Comparison of ENCODE assay signal across 8 cellular contexts in genomic region chr11:63681208-63682044, GRCh38. TPM values are rescaled to one million over a fixed set of nuclear protein-coding genes. Genes with fewer than 3 reads are reported as not detected.
DNase-seq lines count a peak whose midpoint lies in the region; ATAC-seq and TF ChIP-seq lines count a peak whose summit lies in the region.

TSS of gene RTN3 (plus strand) at chr11:63681500. CDS start at chr11:63681637, 137 bp downstream.

- 1% methylated on average over 24 of the region's 81 CpGs; no CpG with 5 or more reads in 1 of the 2 experiments for WGBS in IMR-90 (ENCODE audit: extremely low coverage in 2 of 2, insufficient read length in 1 of 2), 2 experiments

- H2BK120ac ChIP-seq in IMR-90 (ENCODE audit: low read depth, low read length): peak within 1 kb of the TSS; percentile 28

- peak; percentile 92 for TF ChIP-seq POLR2A in IMR-90 (IDR thresholded peaks at IDR 0.05; ENCODE audit: low read depth, low read length)

- H2AFZ ChIP-seq in IMR-90 (replicated peaks; ENCODE audit: low read length, poor library complexity): peak within 1 kb of the TSS; percentile 97

- dilution Hi-C loops in IMR-90 (cut with HindIII; ENCODE audit: low sequenced_read_pairs, unreplicated experiment): no loop called here

- no peak within 1 kb of the TSS for H2BK15ac ChIP-seq in IMR-90 (ENCODE audit: low read depth, low read length)

- DNase-seq in DMS 273 (lab: John Stamatoyannopoulos, UW; ENCODE audit: unreplicated experiment) (peak; percentile 98), IMR-90 (peak; percentile 98), OCI-M1 (lab: John Stamatoyannopoulos, UW) (peak; percentile 99), activated T-cell treated with anti-CD3 and anti-CD28 coated beads for 24 hours (ENCODE audit: low read depth) (peak; percentile 98), epithelial cell of esophagus (ENCODE audit: low read depth) (peak; percentile 98)
- DNase-seq in stimulated activated CD8-positive, alpha-beta memory T cell treated with anti-CD3 and anti-CD28 coated beads, Interleukin-4, amount 100 ng/mL, for 1 hour (ENCODE audit: low read depth in 2 of 2, low spot score in 1 of 2): peak; percentile 92 to 97

- H3K4me2 ChIP-seq in IMR-90 (ENCODE audit: low read depth, low read length): peak within 1 kb of the TSS; percentile 94

- POLR2A ChIA-PET in IMR-90 (lab: Charles Lee; ENCODE audit: unreplicated experiment): interaction anchor here (0.5 to 0.7 kb wide), 2 partner anchors 13 to 87 kb away, joined by 3 read pairs; partner anchors contain the start of gene ZFTA

- no TSS peak for BruUV-seq in IMR-90 (replicated peaks; lab: Mats Ljungman, UMichigan)

- H3K4me3 ChIP-seq in IMR-90 (ENCODE audit: insufficient read depth, low read depth, low read length): peak within 1 kb of the TSS; percentile 87
- peak within 1 kb of the TSS; percentile 84 for H3K4me3 ChIP-seq in epithelial cell of esophagus (ENCODE audit: low read length)
- H3K4me3 ChIP-seq in mononuclear cell (ENCODE audit: low read length): peak within 1 kb of the TSS; percentile 93

- H2AK5ac ChIP-seq in IMR-90 (ENCODE audit: low read depth, low read length): peak within 1 kb of the TSS; percentile 66

- peak within 1 kb of the TSS; percentile 85 for H2AK9ac ChIP-seq in IMR-90 (replicated peaks; ENCODE audit: low read depth, low read length, poor library complexity)

- peak within 1 kb of the TSS; percentile 63 for H3K9ac ChIP-seq in IMR-90 (ENCODE audit: low read depth, low read length)

- H3K4ac ChIP-seq in IMR-90 (ENCODE audit: low read depth, low read length): peak within 1 kb of the TSS; percentile 41

- peak within 1 kb of the TSS; percentile 46 for H4K91ac ChIP-seq in IMR-90 (ENCODE audit: insufficient read depth, low read depth, low read length)

- H3K27me3 ChIP-seq in IMR-90 (ENCODE audit: control insufficient read depth, insufficient read depth, low read length) (no peaks in the 10 kb centered on the region), mononuclear cell (ENCODE audit: insufficient read depth, low read length) (no peaks in the 10 kb centered on the region)

- TF ChIP-seq CTCF in IMR-90 (conservative IDR thresholded peaks at IDR 0.05; ENCODE audit: low read depth, low read length) (0 out of 2 replicates have a peak, but pooled peaks have one; percentile 9), epithelial cell of esophagus (IDR thresholded peaks at IDR 0.05; ENCODE audit: insufficient read depth, low read depth, low read length, missing control alignments) (no peak)

- no peak; the same call in 1 of the 2 replicates for TF ChIP-seq RAD21 in IMR-90 (IDR thresholded peaks at IDR 0.05; ENCODE audit: low read length)

- H3K79me1 ChIP-seq in IMR-90 (ENCODE audit: low read depth in 1 of 2, low read length in 2 of 2): peaks cover 13 to 39% of the 10 kb centered on the region in 2 experiments; a peak in 3 of 4 replicates

- peaks cover under 1% of the 10 kb centered on the region for H3K4me1 ChIP-seq in IMR-90 (ENCODE audit: control insufficient read depth, insufficient read depth, low read length)
- H3K4me1 ChIP-seq in mononuclear cell (ENCODE audit: insufficient read depth, low read length): peaks cover 51% of the 10 kb centered on the region

- H3K18ac ChIP-seq in IMR-90 (ENCODE audit: low read depth, low read length): peak within 1 kb of the TSS; percentile 16

- H3K56ac ChIP-seq in IMR-90 (ENCODE audit: extremely low read depth, insufficient read depth, low read length): peak within 1 kb of the TSS; percentile 74

- no peaks in the 10 kb centered on the region for H3K36me3 ChIP-seq in IMR-90 (ENCODE audit: control insufficient read depth, insufficient read depth, low read length)

- ATAC-seq in GM21528 (IDR thresholded peaks at IDR 0.05; ENCODE audit: low FRiP score, unreplicated experiment): peak; percentile 79
- ATAC-seq in IMR-90 (ENCODE audit: low read depth): peak; percentile 97

- H3K9me3 ChIP-seq in IMR-90 (ENCODE audit: control insufficient read depth, insufficient read depth, low read length) (no peaks in the 10 kb centered on the region), mononuclear cell (ENCODE audit: low read depth, low read length) (no peaks in the 10 kb centered on the region)

- CTCF ChIA-PET in IMR-90 (lab: Yijun Ruan, JAX): interaction anchor here (1.3 kb wide), 1 partner anchor 20 kb away, joined by 3 read pairs; no protein-coding TSS in a partner anchor

- H4K20me1 ChIP-seq in IMR-90 (ENCODE audit: insufficient read depth, low read length): peaks cover 17% of the 10 kb centered on the region

- H2BK20ac ChIP-seq in IMR-90 (ENCODE audit: low read depth, low read length): 0 out of 2 replicates have a peak within 1 kb of the TSS, but pooled peaks have one; percentile 43

- H2BK5ac ChIP-seq in IMR-90 (ENCODE audit: low read depth, low read length, poor library complexity, severe bottlenecking): peak within 1 kb of the TSS; percentile 75

- in situ Hi-C loops in IMR-90 (cut with MboI; ENCODE audit: low sequenced_read_pairs): no loop called here

- H3K27ac ChIP-seq in IMR-90 (ENCODE audit: insufficient read depth, low read length): peak within 1 kb of the TSS; percentile 79

- peak within 1 kb of the TSS; percentile 79 for H3K23ac ChIP-seq in IMR-90 (ENCODE audit: low read depth, low read length)

- H4K8ac ChIP-seq in IMR-90 (ENCODE audit: low read depth in 2 of 2, low read length in 2 of 2): peak within 1 kb of the TSS; percentile 10 to 41; a peak in 3 of 4 replicates

- H3K9me1 ChIP-seq in IMR-90 (ENCODE audit: insufficient read depth, low read length): no peaks in the 10 kb centered on the region

- H4K5ac ChIP-seq in IMR-90 (ENCODE audit: low read depth, low read length): peak within 1 kb of the TSS; percentile 11; the same call in 1 of the 2 replicates

- intact Hi-C loops in IMR-90 (cut with micrococcal nuclease): loop anchor here (1.0 kb wide), 2 partner anchors 23 to 57 kb away; no protein-coding TSS in a partner anchor

- H3K14ac ChIP-seq in IMR-90 (replicated peaks; ENCODE audit: low read depth, low read length): peak within 1 kb of the TSS; percentile 72

TF ChIP-seq in IMR-90, 13 proteins besides CTCF, POLR2A, EP300 and RAD21:
- TF ChIP-seq RFX5 (IDR thresholded peaks at IDR 0.05; ENCODE audit: low read depth, low read length): no peak
- TF ChIP-seq MXI1 (IDR thresholded peaks at IDR 0.05; ENCODE audit: borderline replicate concordance, low read depth, low read length): peak; percentile 70; the same call in 1 of the 2 replicates
- peak; percentile 74; the same call in 1 of the 2 replicates for TF ChIP-seq MAZ (IDR thresholded peaks at IDR 0.05; ENCODE audit: borderline replicate concordance, low read depth, low read length)
- no peak for TF ChIP-seq SMC3 (IDR thresholded peaks at IDR 0.05; ENCODE audit: low read depth, low read length)
- TF ChIP-seq ELK1 (IDR thresholded peaks at IDR 0.05; ENCODE audit: borderline replicate concordance, low read depth, low read length): no peak
- peak; percentile 6; the same call in 1 of the 2 replicates for TF ChIP-seq BHLHE40 (IDR thresholded peaks at IDR 0.05; ENCODE audit: low read depth, low read length)

RNA-seq across cellular contexts. Expression of gene RTN3, which starts in this region (rescaled TPM):
- total RNA-seq in IMR-90 (2012; rRNA removed) (31.2 and 42.5 TPM in 2 replicates), mononuclear cell (65.1 TPM)
- polyA plus RNA-seq in IMR-90 (2012; rRNA removed): 56.2 and 64.6 TPM in 2 replicates
- polyA plus RNA-seq in IMR-90 (2012; cell fraction: cytosol; rRNA removed): 19.4 and 71.2 TPM in 2 replicates
- polyA plus RNA-seq in IMR-90 (2012; cell fraction: nucleus; rRNA removed; ENCODE audit: low replicate concordance): 27.1 and 31.9 TPM in 2 replicates

Comparison
In these comparisons a context has a peak if more than half of its experiments do, and no peak if none do; other contexts are left out.
1. Peak in every context shown above with its lines: DNase-seq, ATAC-seq, H3K4me3 ChIP-seq and H3K27ac ChIP-seq.